ENCODE assay signal across 10 cellular contexts in genomic region chr15:37059051-37059450, GRCh38. TPM values are rescaled to one million over a fixed set of nuclear protein-coding genes. Genes with fewer than 3 reads are reported as not detected.
A peak's percentile ranks its signal among the peaks of the same experiment; 100 is the strongest.
DNase-seq lines count a peak whose midpoint lies in the region; ATAC-seq and TF ChIP-seq lines count a peak whose summit lies in the region.
"Had no signal": no experiment of that assay in that cellular context is flagged by ENCODE, and none has a peak within 500 bp of the region (broad histone marks: within the 10 kb centered on the region; RNA-seq: fewer than 3 reads in every experiment).

No MANE protein-coding gene starts in this region.

- H3K27me3 ChIP-seq in HCT116 (ENCODE audit: insufficient read depth, low read length), result no peaks in the 10 kb centered on the region
- no peaks in the 10 kb centered on the region for H3K27me3 ChIP-seq in SJCRH30

- no peaks in the 10 kb centered on the region for H3K9me3 Mint-ChIP-seq in MCF 10A (ENCODE audit: unreplicated experiment)

- H2AFZ ChIP-seq in HCT116 (ENCODE audit: low read depth, low read length, poor library complexity, severe bottlenecking), result no peak overlapping the region

- no peaks in the 10 kb centered on the region for H3K79me2 ChIP-seq in HCT116 (ENCODE audit: insufficient read depth, low read length)

- POLR2A ChIA-PET in HCT116 (lab: Charles Lee) (no interaction called here), MCF 10A (lab: Yijun Ruan, JAX) (interaction anchor here (0.7 to 1.3 kb wide), 2 partner anchors 12 to 1183 kb away, joined by 3 read pairs; no protein-coding TSS in a partner anchor)

- H4K20me1 ChIP-seq in HCT116 (ENCODE audit: insufficient read depth), result no peaks in the 10 kb centered on the region

- H3K9me3 ChIP-seq in HCT116 (ENCODE audit: control insufficient read depth in 1 of 2, insufficient read depth in 1 of 2, low read depth in 1 of 2, low read length in 2 of 2), result no peaks in the 10 kb centered on the region
- H3K9me3 ChIP-seq in SJCRH30 (replicated peaks), result no peaks in the 10 kb centered on the region

- RAD21 ChIA-PET in HCT116 (lab: Charles Lee; ENCODE audit: low non-redundant PET in 1 of 2, low total read pairs in 2 of 2, uncharacterized antibody in 2 of 2, unreplicated experiment in 2 of 2), result no interaction called here

- BruUV-seq in HCT116 (replicated peaks; lab: Mats Ljungman, UMichigan) (no TSS peak), MCF 10A (replicated peaks; lab: Mats Ljungman, UMichigan) (no TSS peak)

- TF ChIP-seq RAD21 in HCT116 (IDR thresholded peaks at IDR 0.05; ENCODE audit: low read depth), result no peak

- H3K4me1 Mint-ChIP-seq in MCF 10A (ENCODE audit: insufficient read depth, unreplicated experiment), result peaks cover 19% of the 10 kb centered on the region

- H3K4me1 ChIP-seq in HCT116 (ENCODE audit: control insufficient read depth in 1 of 2, insufficient read depth in 2 of 2, low read length in 2 of 2) (peaks cover 36 to 45% of the 10 kb centered on the region in 2 experiments), SJCRH30 (peaks cover 6% of the 10 kb centered on the region; the same call in 1 of the 2 replicates)

- peak overlapping the region; percentile 49 for H3K4me2 ChIP-seq in HCT116 (ENCODE audit: low read length)

- TF ChIP-seq POLR2A in HCT116 (IDR thresholded peaks at IDR 0.05; ENCODE audit: borderline replicate concordance, extremely low read depth, insufficient read depth, insufficient read length), result no peak

- no peak overlapping the region for H3K4me3 ChIP-seq in HCT116 (replicated peaks in 1 of 2; ENCODE audit: low read depth in 1 of 2, low read length in 2 of 2)
- no peak overlapping the region for H3K4me3 ChIP-seq in skeletal muscle cell (ENCODE audit: low read depth, low read length)
- no peak overlapping the region for H3K4me3 ChIP-seq in SJCRH30

- no peaks in the 10 kb centered on the region for H3K36me3 Mint-ChIP-seq in MCF 10A (ENCODE audit: insufficient read depth, unreplicated experiment)

- H3K27ac ChIP-seq in HCT116 (ENCODE audit: low read depth, low read length) (no peak overlapping the region), SJCRH30 (no peak overlapping the region)

- no peak overlapping the region for H3K9ac ChIP-seq in HCT116 (ENCODE audit: low read length)

- H3K27ac Mint-ChIP-seq in MCF 10A (ENCODE audit: low read depth, unreplicated experiment), result no peak overlapping the region

- no peak overlapping the region for H3K4me3 Mint-ChIP-seq in MCF 10A (ENCODE audit: unreplicated experiment)

- H3K36me3 ChIP-seq in HCT116 (ENCODE audit: control insufficient read depth in 1 of 2, insufficient read depth in 2 of 2, low read length in 2 of 2), result no peaks in the 10 kb centered on the region
- H3K36me3 ChIP-seq in SJCRH30, result peaks cover 8% of the 10 kb centered on the region; the same call in 1 of the 2 replicates

- H3K27me3 Mint-ChIP-seq in MCF 10A (ENCODE audit: insufficient read depth, unreplicated experiment), result no peaks in the 10 kb centered on the region

- CTCF ChIA-PET in HCT116 (lab: Charles Lee), result no interaction called here
- CTCF ChIA-PET in MCF 10A (lab: Yijun Ruan, JAX), result interaction anchor here (0.6 kb wide), 1 partner anchor 278 kb away, joined by 3 read pairs; no protein-coding TSS in a partner anchor

- H3K9me2 ChIP-seq in HCT116 (ENCODE audit: insufficient read depth), result no peaks in the 10 kb centered on the region

- ATAC-seq in HCT116 (no peak), left ventricle myocardium superior (peak; percentile 45), GM19452 (IDR thresholded peaks at IDR 0.05; ENCODE audit: unreplicated experiment) (no peak)

- peak; percentile 4 for DNase-seq in HCT116 (ENCODE audit: low read depth, low spot score)
- peak; percentile 27 for DNase-seq in MCF 10A (ENCODE audit: unreplicated experiment)
- no peak for DNase-seq in left ventricle myocardium superior
- peak; percentile 47 for DNase-seq in skeletal muscle cell (ENCODE audit: low read depth)
- DNase-seq in SJCRH30, result no peak
- no peak for DNase-seq in NCI-H1417 treated with DMSO at 0.1 percent for 48 hours (lab: John Stamatoyannopoulos, UW)
- DNase-seq in NCI-H2029 (lab: John Stamatoyannopoulos, UW), result no peak
- DNase-seq: NCI-H510A, substantia nigra had no signal

- TF ChIP-seq CTCF in HCT116 (IDR thresholded peaks at IDR 0.05 in 2 of 3, conservative IDR thresholded peaks at IDR 0.05 in 1 of 3; ENCODE audit: borderline replicate concordance in 1 of 3, insufficient read depth in 1 of 3, low read depth in 2 of 3, low read length in 2 of 3) (no peak), MCF 10A (IDR thresholded peaks at IDR 0.05; ENCODE audit: unreplicated experiment) (no peak)

- intact Hi-C loops in HCT116 (cut with micrococcal nuclease) (no loop called here), MCF 10A (cut with micrococcal nuclease) (no loop called here), left ventricle myocardium superior (cut with micrococcal nuclease) (no loop called here)

TF ChIP-seq in HCT116, 20 proteins besides CTCF, POLR2A, EP300 and RAD21 (continues in another document):
- peak; percentile 49 for TF ChIP-seq SP1 (IDR thresholded peaks at IDR 0.05; ENCODE audit: low read depth)
- no peak for TF ChIP-seq YY1 (IDR thresholded peaks at IDR 0.05; ENCODE audit: extremely low read depth, insufficient replicate concordance, low read depth, low read length)
- no peak for TF ChIP-seq POLR2AphosphoS5 (IDR thresholded peaks at IDR 0.05; ENCODE audit: low read depth, low read length)
- TF ChIP-seq, protein P1, sequence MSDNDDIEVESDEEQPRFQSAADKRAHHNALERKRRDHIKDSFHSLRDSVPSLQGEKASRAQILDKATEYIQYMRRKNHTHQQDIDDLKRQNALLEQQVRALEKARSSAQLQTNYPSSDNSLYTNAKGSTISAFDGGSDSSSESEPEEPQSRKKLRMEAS (IDR thresholded peaks at IDR 0.05), result no peak
- TF ChIP-seq CEBPB (IDR thresholded peaks at IDR 0.05; ENCODE audit: low read depth), result peak; percentile 26; the same call in 1 of the 2 replicates
- no peak for TF ChIP-seq EGR1 (IDR thresholded peaks at IDR 0.05; ENCODE audit: low read depth)
- no peak for TF ChIP-seq ZNF274 (IDR thresholded peaks at IDR 0.05; ENCODE audit: low read depth, low read length)
- TF ChIP-seq, protein P2, sequence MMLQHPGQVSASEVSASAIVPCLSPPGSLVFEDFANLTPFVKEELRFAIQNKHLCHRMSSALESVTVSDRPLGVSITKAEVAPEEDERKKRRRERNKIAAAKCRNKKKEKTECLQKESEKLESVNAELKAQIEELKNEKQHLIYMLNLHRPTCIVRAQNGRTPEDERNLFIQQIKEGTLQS (IDR thresholded peaks at IDR 0.05), result no peak
- no peak for TF ChIP-seq TCF7L2 (IDR thresholded peaks at IDR 0.05; ENCODE audit: borderline replicate concordance, extremely low read depth, insufficient read depth, insufficient read length)
- no peak for TF ChIP-seq ZFX (IDR thresholded peaks at IDR 0.05)
- TF ChIP-seq SRF (IDR thresholded peaks at IDR 0.05; ENCODE audit: low read depth), result no peak
- TF ChIP-seq EZH2 (IDR thresholded peaks at IDR 0.05), result no peak
- no peak for TF ChIP-seq SIN3A (IDR thresholded peaks at IDR 0.05; ENCODE audit: low read depth)
- no peak for TF ChIP-seq ELF1 (IDR thresholded peaks at IDR 0.05; ENCODE audit: borderline replicate concordance, low read depth)
- TF ChIP-seq, protein P3, sequence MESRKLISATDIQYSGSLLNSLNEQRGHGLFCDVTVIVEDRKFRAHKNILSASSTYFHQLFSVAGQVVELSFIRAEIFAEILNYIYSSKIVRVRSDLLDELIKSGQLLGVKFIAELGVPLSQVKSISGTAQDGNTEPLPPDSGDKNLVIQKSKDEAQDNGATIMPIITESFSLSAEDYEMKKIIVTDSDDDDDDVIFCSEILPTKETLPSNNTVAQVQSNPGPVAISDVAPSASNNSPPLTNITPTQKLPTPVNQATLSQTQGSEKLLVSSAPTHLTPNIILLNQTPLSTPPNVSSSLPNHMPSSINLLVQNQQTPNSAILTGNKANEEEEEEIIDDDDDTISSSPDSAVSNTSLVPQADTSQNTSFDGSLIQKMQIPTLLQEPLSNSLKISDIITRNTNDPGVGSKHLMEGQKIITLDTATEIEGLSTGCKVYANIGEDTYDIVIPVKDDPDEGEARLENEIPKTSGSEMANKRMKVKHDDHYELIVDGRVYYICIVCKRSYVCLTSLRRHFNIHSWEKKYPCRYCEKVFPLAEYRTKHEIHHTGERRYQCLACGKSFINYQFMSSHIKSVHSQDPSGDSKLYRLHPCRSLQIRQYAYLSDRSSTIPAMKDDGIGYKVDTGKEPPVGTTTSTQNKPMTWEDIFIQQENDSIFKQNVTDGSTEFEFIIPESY (IDR thresholded peaks at IDR 0.05; ENCODE audit: extremely low read depth, insufficient replicate concordance, low read length), result no peak
- TF ChIP-seq CBX3 (IDR thresholded peaks at IDR 0.05; ENCODE audit: low read depth), result no peak
- no peak for TF ChIP-seq REST (IDR thresholded peaks at IDR 0.05; ENCODE audit: low read depth)
- peak; percentile 52; the same call in 1 of the 2 replicates for TF ChIP-seq FOSL1 (IDR thresholded peaks at IDR 0.05; ENCODE audit: low read depth)

RNA-seq across cellular contexts. Expression of gene MEIS2, which starts 41.3 kb away (rescaled TPM):
- total RNA-seq in HCT116 (2021; ENCODE audit: unreplicated experiment) (11.5 TPM), MCF 10A (2022) (6.9 and 10.3 TPM in 2 replicates), left ventricle myocardium superior (44.9 TPM)
- polyA plus RNA-seq in HCT116 (2012), result 8.5 and 12.9 TPM in 2 replicates
- total RNA-seq in SJCRH30 (2014; rRNA removed; shearing (Covaris generic)), result 18.1 and 18.4 TPM in 2 replicates

Comparison
In these comparisons a context has a peak if more than half of its experiments do, and no peak if none do; other contexts are left out.
1. DNase-seq: peak in HCT116 (single experiment), MCF 10A (single experiment) and skeletal muscle cell (single experiment); none in left ventricle myocardium superior (single experiment), SJCRH30 (0 of 2), NCI-H1417 treated with DMSO at 0.1 percent for 48 hours (single experiment) and NCI-H2029 (single experiment).